Comparison of ENCODE assay signal across 10 cellular contexts in the genomic region with DNA sequence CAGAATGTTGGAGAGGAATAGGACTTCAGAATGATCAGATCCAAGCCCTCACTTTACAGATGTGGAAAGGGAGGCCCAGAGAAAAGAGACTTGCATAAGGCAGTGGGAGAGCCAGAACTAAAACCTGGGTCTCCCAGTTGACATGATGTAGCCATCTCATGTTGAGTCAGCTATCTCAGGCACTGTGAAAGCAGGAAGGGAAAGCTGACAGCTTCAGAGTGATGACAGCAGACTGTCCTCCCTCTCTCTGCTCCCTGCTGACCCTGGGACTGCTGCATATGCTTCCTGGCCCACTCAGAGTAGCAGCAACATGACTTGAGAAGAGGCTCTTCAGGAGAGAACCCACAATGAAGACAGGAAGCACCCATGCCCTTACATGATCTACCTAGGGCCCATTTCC. TPM values are rescaled to one million over a fixed set of nuclear protein-coding genes. Genes with fewer than 3 reads are reported as not detected.
DNase-seq lines count a peak whose midpoint lies in the region; ATAC-seq and TF ChIP-seq lines count a peak whose summit lies in the region.
"Had no signal": no experiment of that assay in that cellular context is flagged by ENCODE, and none has a peak within 500 bp of the region (broad histone marks: within the 10 kb centered on the region; RNA-seq: fewer than 3 reads in every experiment).

No MANE protein-coding gene starts in this region.

- H3K36me3 ChIP-seq in SJCRH30 = no peaks in the 10 kb centered on the region
- no peaks in the 10 kb centered on the region for H3K36me3 ChIP-seq in GM23248 (ENCODE audit: low read depth)
- H3K36me3 ChIP-seq: tibial artery had no signal

- no peak overlapping the region for H3K4me3 ChIP-seq in fibroblast of mammary gland (ENCODE audit: control insufficient read depth, low read depth, low read length)
- H3K4me3 ChIP-seq in SJCRH30 = no peak overlapping the region
- H3K4me3 ChIP-seq in GM23248 = no peak overlapping the region
- H3K4me3 ChIP-seq: tibial artery had no signal

- H3F3A ChIP-seq in GM23248 (ENCODE audit: insufficient read depth) = no peaks in the 10 kb centered on the region

- DNase-seq in fibroblast of mammary gland (ENCODE audit: low read depth) (peak; percentile 36), SJCRH30 (no peak), posterior cingulate gyrus (no peak), GF-D8 (lab: John Stamatoyannopoulos, UW) (no peak), GM23248 (no peak)
- DNase-seq: effector memory CD4-positive, alpha-beta T cell; tibial artery had no signal

- H3K27ac ChIP-seq in SJCRH30 = no peak overlapping the region
- no peak overlapping the region for H3K27ac ChIP-seq in GM23248
- H3K27ac ChIP-seq: tibial artery had no signal

- no peaks in the 10 kb centered on the region for H4K20me1 ChIP-seq in GM23248 (ENCODE audit: insufficient read depth)

- H3K27me3 ChIP-seq in SJCRH30 (no peaks in the 10 kb centered on the region), GM23248 (replicated peaks; ENCODE audit: insufficient read depth) (no peaks in the 10 kb centered on the region)
- H3K27me3 ChIP-seq: tibial artery had no signal

- H3K9ac ChIP-seq in GM23248 = no peak overlapping the region

- TF ChIP-seq CTCF in fibroblast of mammary gland (conservative IDR thresholded peaks at IDR 0.05; ENCODE audit: control insufficient read depth, insufficient read depth, low read depth, low read length) = no peak

- ATAC-seq in GM18508 (IDR thresholded peaks at IDR 0.05; ENCODE audit: insufficient read depth, unreplicated experiment) (peak; percentile 86), GM21367 (IDR thresholded peaks at IDR 0.05; ENCODE audit: unreplicated experiment) (peak; percentile 88), HG03108 (IDR thresholded peaks at IDR 0.05; ENCODE audit: unreplicated experiment) (peak; percentile 82)

- no peaks in the 10 kb centered on the region for H3K79me2 ChIP-seq in GM23248 (ENCODE audit: insufficient read depth)

- no peaks in the 10 kb centered on the region for H3K4me1 ChIP-seq in SJCRH30
- no peaks in the 10 kb centered on the region for H3K4me1 ChIP-seq in GM23248 (ENCODE audit: insufficient read depth)

- no peak overlapping the region for H3K4me2 ChIP-seq in GM23248 (ENCODE audit: unreplicated experiment)

- no peaks in the 10 kb centered on the region for H3K9me2 ChIP-seq in GM23248 (ENCODE audit: insufficient read depth)

- in situ Hi-C loops in GM23248 (cut with MboI) = no loop called here

- intact Hi-C loops in posterior cingulate gyrus (cut with DNase I) = no loop called here

- H2AFZ ChIP-seq in GM23248 = no peak overlapping the region

- H3K9me3 ChIP-seq in SJCRH30 (replicated peaks) (no peaks in the 10 kb centered on the region), GM23248 (ENCODE audit: low read depth) (no peaks in the 10 kb centered on the region)
- H3K9me3 ChIP-seq: tibial artery had no signal

RNA-seq across cellular contexts. Expression of a gene that starts 14.7 kb away (rescaled TPM):
- total RNA-seq in SJCRH30 (2014; rRNA removed; shearing (Covaris generic)) = 1.8 and 2.2 TPM in 2 replicates
- total RNA-seq in GM23248 (2014; rRNA removed; shearing (Covaris generic)) = 0.22 and 1.5 TPM in 2 replicates
- 0.77 and 0.90 TPM in 2 replicates for polyA plus RNA-seq in GM23248 (2016; fragmentation: Nextera tagmentation; extraction: Ambion mirVana)
